ENCODE assay signal across 11 cellular contexts in the genomic region with DNA sequence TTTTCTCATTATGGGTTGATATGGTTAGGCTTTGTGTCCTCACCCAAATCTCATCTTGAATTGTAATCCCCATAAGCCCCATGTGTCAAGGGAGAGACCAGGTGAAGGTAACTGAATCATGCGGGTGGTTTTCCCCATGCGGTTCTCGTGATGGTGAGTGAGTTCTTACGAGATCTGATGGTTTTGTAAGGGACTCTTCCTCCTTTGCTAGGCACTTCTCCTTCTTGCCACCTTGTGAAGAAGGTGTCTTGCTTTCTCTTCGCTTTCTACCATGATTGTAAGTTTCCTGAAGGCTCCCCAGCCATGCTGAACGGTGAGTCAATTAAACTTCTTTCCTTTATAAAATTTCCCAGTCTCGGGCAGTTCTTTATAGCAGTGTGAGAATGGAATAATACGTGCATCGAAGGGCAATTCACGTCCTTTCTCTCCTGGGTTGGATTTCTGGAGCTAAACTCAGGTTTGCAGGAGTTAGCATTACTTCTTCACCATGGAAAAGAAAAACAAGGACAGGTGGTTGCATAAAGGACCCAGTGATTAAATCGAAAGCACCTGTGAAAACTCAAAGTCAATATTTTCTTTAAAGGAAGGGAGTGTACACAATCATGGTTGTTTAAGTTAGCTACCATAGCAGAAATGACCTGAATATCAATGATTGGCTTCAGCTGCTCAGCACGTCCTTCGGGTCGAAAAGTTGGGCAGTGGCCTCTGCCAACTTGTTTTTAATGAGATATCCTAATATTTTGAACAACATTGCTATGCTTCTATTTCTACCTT. TPM values are rescaled to one million over a fixed set of nuclear protein-coding genes. Genes with fewer than 3 reads are reported as not detected.
DNase-seq lines count a peak whose midpoint lies in the region; ATAC-seq and TF ChIP-seq lines count a peak whose summit lies in the region.
"Had no signal": no experiment of that assay in that cellular context is flagged by ENCODE, and none has a peak within 500 bp of the region (broad histone marks: within the 10 kb centered on the region; RNA-seq: fewer than 3 reads in every experiment).

No MANE protein-coding gene starts in this region.

- TF ChIP-seq CTCF in progenitor cell of endocrine pancreas (IDR thresholded peaks at IDR 0.05; ENCODE audit: unreplicated experiment) = no peak

- H3K4me1 Mint-ChIP-seq in T-cell = peaks cover 40 to 83% (median 80%) of the 10 kb centered on the region in 3 donors
- peaks cover 17% of the 10 kb centered on the region for H3K4me1 Mint-ChIP-seq in progenitor cell of endocrine pancreas (ENCODE audit: low read depth)

- H3K36me3 Mint-ChIP-seq in T-cell = peaks cover 18% of the 10 kb centered on the region
- no peaks in the 10 kb centered on the region for H3K36me3 Mint-ChIP-seq in progenitor cell of endocrine pancreas (ENCODE audit: insufficient read depth)

- H3K9me3 Mint-ChIP-seq in T-cell = no peaks in the 10 kb centered on the region
- no peaks in the 10 kb centered on the region for H3K9me3 Mint-ChIP-seq in progenitor cell of endocrine pancreas (ENCODE audit: low read depth)

- no peak overlapping the region for H3K4me3 Mint-ChIP-seq in T-cell
- no peak overlapping the region for H3K4me3 Mint-ChIP-seq in progenitor cell of endocrine pancreas (ENCODE audit: low read depth)
- H3K4me3 Mint-ChIP-seq: activated T-cell treated with anti-CD3 and anti-CD28 coated beads, Interleukin-2, amount 50 U/mL, for 4 hours had no signal

- H3K27ac Mint-ChIP-seq in T-cell = peak overlapping the region; percentile 92 to 93
- peak overlapping the region; percentile 84 for H3K27ac Mint-ChIP-seq in progenitor cell of endocrine pancreas

- DNase-seq in NCI-H82 (lab: John Stamatoyannopoulos, UW) (peak; percentile 20), NCI-H82 treated with DMSO at 0.1 percent for 48 hours (lab: John Stamatoyannopoulos, UW; ENCODE audit: unreplicated experiment) (no peak), T-cell (no peak), progenitor cell of endocrine pancreas (ENCODE audit: low spot score, unreplicated experiment) (no peak), activated gamma-delta T cell treated with Interleukin-2 at 50 U/mL for 16 hours (no peak), medulla oblongata (ENCODE audit: extremely low spot score) (no peak)
- no peak for DNase-seq in activated effector memory CD4-positive, alpha-beta T cell treated with Interleukin-2 at 50 U/mL for 16 hours
- DNase-seq: activated T-cell treated with anti-CD3 and anti-CD28 coated beads, Interleukin-2, amount 50 U/mL, for 4 hours; cerebellar nuclear complex had no signal

- ATAC-seq in GM21576 (IDR thresholded peaks at IDR 0.05; ENCODE audit: unreplicated experiment) (peak; percentile 15), T-cell (replicated peaks in 1 of 4) (no peak)
- ATAC-seq: HCT116 had no signal

- CTCF ChIA-PET in T-cell (lab: Charles Lee) = interaction anchor here (0.7 kb wide), 3 partner anchors 8 to 48 kb away, joined by 3 to 5 read pairs (median 4); no protein-coding TSS in a partner anchor

- POLR2A ChIA-PET in T-cell (lab: Charles Lee) = no interaction called here

- H3K27me3 Mint-ChIP-seq in T-cell (no peaks in the 10 kb centered on the region), progenitor cell of endocrine pancreas (no peaks in the 10 kb centered on the region)

RNA-seq across cellular contexts. Expression of a gene that starts 54.1 kb away (rescaled TPM):
- total RNA-seq in T-cell (10 to 100 TPM; 30.0 to 60.3 (median 37.6) TPM), progenitor cell of endocrine pancreas (43.1 and 48.5 TPM in 2 replicates)
